33 cellular contexts compared by ENCODE assay signal in genomic region chr9:118967901-118968300, GRCh38.
"Had no signal": no experiment of that assay in that cellular context is flagged by ENCODE, and none has a peak within 500 bp of the region (broad histone marks: within the 10 kb centered on the region; RNA-seq: fewer than 3 reads in every experiment).

No MANE protein-coding gene starts in this region.

- H3K9me3 ChIP-seq: adrenal gland, ascending aorta, body of pancreas, breast epithelium had no signal

- FAIRE-seq: astrocyte, bronchial epithelial cell had no signal

- H3K4me3 ChIP-seq: adrenal gland, ascending aorta, body of pancreas, breast epithelium, cardiac muscle cell had no signal

- H3K27ac ChIP-seq: adrenal gland, ascending aorta, body of pancreas, brain microvascular endothelial cell, breast epithelium, cardiac muscle cell had no signal

- H3K4me1 ChIP-seq: adrenal gland, ascending aorta, body of pancreas, breast epithelium had no signal

- ATAC-seq: activated naive CD4-positive, alpha-beta T cell treated with anti-CD3 and anti-CD28 coated beads, Interleukin-2, amount 50 U/mL, for 72 hours; activated naive CD8-positive, alpha-beta T cell treated with anti-CD3 and anti-CD28 coated beads, Interleukin-2, amount 50 U/mL, for 24 hours; activated T-cell treated with anti-CD3 and anti-CD28 coated beads, Interleukin-2, amount 50 U/mL, for 4 hours; activated T-cell treated with anti-CD3 and anti-CD28 coated beads, Interleukin-2, amount 50 U/mL, for 72 hours; activated T-helper 17 cell treated with anti-CD3 and anti-CD28 coated beads, Interleukin-2, amount 50 U/mL, for 72 hours; body of pancreas had no signal

- H3K27me3 ChIP-seq: adrenal gland, ascending aorta, body of pancreas, brain microvascular endothelial cell, breast epithelium, cardiac muscle cell had no signal

- DNase-seq: activated effector memory CD4-positive, alpha-beta T cell treated with anti-CD3 and anti-CD28 coated beads, Interleukin-2, amount 50 U/mL, for 16 hours; activated effector memory CD4-positive, alpha-beta T cell treated with Interleukin-2 at 50 U/mL for 16 hours; activated gamma-delta T cell; activated gamma-delta T cell treated with Interleukin-2 at 50 U/mL for 16 hours; activated naive CD4-positive, alpha-beta T cell; activated naive CD4-positive, alpha-beta T cell treated with anti-CD3 and anti-CD28 coated beads for 36 hours; activated naive CD4-positive, alpha-beta T cell treated with anti-CD3 and anti-CD28 coated beads, Interleukin-2, amount 10 ng/mL, durations not matched to agents 7 days and 5 days; activated naive CD4-positive, alpha-beta T cell treated with anti-CD3 and anti-CD28 coated beads, Interleukin-2, amount 50 U/mL, for 16 hours; activated naive CD4-positive, alpha-beta T cell treated with Interleukin-2 at 50 U/mL for 16 hours; activated naive CD8-positive, alpha-beta T cell treated with anti-CD3 and anti-CD28 coated beads for 36 hours; activated naive CD8-positive, alpha-beta T cell treated with anti-CD3 and anti-CD28 coated beads, Interleukin-2, amount 10 ng/mL, durations not matched to agents 7 days and 5 days; activated naive CD8-positive, alpha-beta T cell treated with anti-CD3 and anti-CD28 coated beads, Interleukin-2, amount 50 U/mL, for 24 hours; activated T-cell treated with anti-CD3 and anti-CD28 coated beads, Interleukin-2, amount 50 U/mL, for 24 hours; activated T-cell treated with anti-CD3 and anti-CD28 coated beads, Interleukin-2, amount 50 U/mL, for 4 hours; activated T-cell treated with anti-CD3 and anti-CD28 coated beads, Interleukin-2, amount 50 U/mL, for 48 hours; activated T-cell treated with anti-CD3 and anti-CD28 coated beads, Interleukin-2, amount 50 U/mL, for 72 hours; adrenal gland; amniotic stem cell; amygdala; anterior cingulate cortex; aorta; body of pancreas; brain microvascular endothelial cell; caudate nucleus; central memory CD4-positive, alpha-beta T cell; cerebellar nuclear complex had no signal

- H3K36me3 ChIP-seq: adrenal gland, ascending aorta, brain microvascular endothelial cell, breast epithelium, cardiac muscle cell had no signal
